In genomic region chr1:203326830-203327683, GRCh38 we compare ENCODE assay signal across 8 cellular contexts. TPM values are rescaled to one million over a fixed set of nuclear protein-coding genes. Genes with fewer than 3 reads are reported as not detected.
A peak's percentile ranks its signal among the peaks of the same experiment; 100 is the strongest.
DNase-seq lines count a peak whose midpoint lies in the region; TF ChIP-seq lines count a peak whose summit lies in the region.

No MANE protein-coding gene starts in this region.

- H3K9ac ChIP-seq in neural progenitor cell, result peak overlapping the region; percentile 34

- H3K4me1 ChIP-seq in HAP-1 (peaks cover 52% of the 10 kb centered on the region), neural progenitor cell (peaks cover 63% of the 10 kb centered on the region)

- H3K27me3 ChIP-seq in HAP-1 (ENCODE audit: low read depth) (no peaks in the 10 kb centered on the region), MG63 (peaks cover 5% of the 10 kb centered on the region; the same call in 1 of the 2 replicates), neural progenitor cell (peaks cover 9% of the 10 kb centered on the region)

- H3K79me2 ChIP-seq in neural progenitor cell (ENCODE audit: low read depth), result no peaks in the 10 kb centered on the region

- no peaks in the 10 kb centered on the region for H3K36me3 Mint-ChIP-seq in neural progenitor cell

- H3K27ac ChIP-seq in neural progenitor cell, result peak overlapping the region; percentile 95

- H3K9me3 ChIP-seq in HAP-1, result no peaks in the 10 kb centered on the region
- H3K9me3 ChIP-seq in MG63, result no peaks in the 10 kb centered on the region
- no peaks in the 10 kb centered on the region for H3K9me3 ChIP-seq in neural progenitor cell (ENCODE audit: low read depth)

- peak overlapping the region; percentile 100 for H3K27ac Mint-ChIP-seq in neural progenitor cell

- H3K4me3 Mint-ChIP-seq in neural progenitor cell, result peak overlapping the region; percentile 78

- H3K4me1 Mint-ChIP-seq in neural progenitor cell, result peaks cover 69% of the 10 kb centered on the region

- no peak overlapping the region for H2AFZ ChIP-seq in neural progenitor cell (replicated peaks)

- H3K36me3 ChIP-seq in HAP-1 (replicated peaks), result no peaks in the 10 kb centered on the region
- H3K36me3 ChIP-seq in MG63, result no peaks in the 10 kb centered on the region
- no peaks in the 10 kb centered on the region for H3K36me3 ChIP-seq in neural progenitor cell

- H3K9me3 Mint-ChIP-seq in neural progenitor cell, result no peaks in the 10 kb centered on the region

- H3K4me3 ChIP-seq in HAP-1 (peak overlapping the region; percentile 30), MG63 (peak overlapping the region; percentile 48), foreskin fibroblast (ENCODE audit: low read depth in 1 of 2, low read length in 2 of 2) (peak overlapping the region; percentile 48 to 58), neural progenitor cell (peak overlapping the region; percentile 38)

- H3F3A ChIP-seq in neural progenitor cell (ENCODE audit: low read depth), result peaks cover 66% of the 10 kb centered on the region

- DNase-seq in ELR (ENCODE audit: low read depth), result peak; percentile 88
- DNase-seq in HAP-1 (ENCODE audit: low spot score in 2 of 2), result peak; percentile 89 to 94
- peak; percentile 90 for DNase-seq in MG63
- DNase-seq in SHP77 treated with DMSO at 0.1 percent for 48 hours (lab: John Stamatoyannopoulos, UW), result peak; percentile 87
- DNase-seq in activated gamma-delta T cell treated with Interleukin-2 at 50 U/mL for 16 hours, result peak; percentile 93
- peak; percentile 77 to 94 for DNase-seq in foreskin fibroblast
- DNase-seq in neural progenitor cell (ENCODE audit: low spot score), result peak; percentile 97
- DNase-seq in stromal cell of bone marrow (ENCODE audit: low read depth), result peak; percentile 75

- no peaks in the 10 kb centered on the region for H4K20me1 ChIP-seq in neural progenitor cell (ENCODE audit: low read depth)

- H3K27me3 Mint-ChIP-seq in neural progenitor cell (ENCODE audit: insufficient read depth, low read depth), result peaks cover 10% of the 10 kb centered on the region

- in situ Hi-C loops in HAP-1 (cut with MboI; ENCODE audit: low sequenced_read_pairs), result no loop called here

- TF ChIP-seq CTCF in foreskin fibroblast (IDR thresholded peaks at IDR 0.05; ENCODE audit: low read depth, low read length) (no peak), neural progenitor cell (IDR thresholded peaks at IDR 0.05) (no peak)

- H3K4me2 ChIP-seq in neural progenitor cell, result peak overlapping the region; percentile 73

RNA-seq across cellular contexts. Expression of gene BTG2, which starts 21.7 kb away (rescaled TPM):
- total RNA-seq in MG63 (2014; rRNA removed; shearing (Covaris generic); ENCODE audit: low replicate concordance), result 0.10 and 2.0 TPM in 2 replicates
- total RNA-seq in neural progenitor cell (ENCODE audit: low replicate concordance), result 26.5 and 47.6 TPM in 2 replicates

RNA-seq across cellular contexts. Expression of gene FMOD, which starts 23.9 kb away (rescaled TPM):
- not detected in 2 replicates for total RNA-seq in MG63 (2014; rRNA removed; shearing (Covaris generic); ENCODE audit: low replicate concordance)
- total RNA-seq in neural progenitor cell (ENCODE audit: low replicate concordance), result 0.19 TPM in 1 of 2 replicates, not detected in the other

Comparison
In these comparisons a context has a peak if more than half of its experiments do, and no peak if none do; other contexts are left out.
1. Peak in every context shown above with its lines: DNase-seq, H3K4me3 ChIP-seq and H3K27ac ChIP-seq.